24 cellular contexts compared by ENCODE assay signal in the genomic region with DNA sequence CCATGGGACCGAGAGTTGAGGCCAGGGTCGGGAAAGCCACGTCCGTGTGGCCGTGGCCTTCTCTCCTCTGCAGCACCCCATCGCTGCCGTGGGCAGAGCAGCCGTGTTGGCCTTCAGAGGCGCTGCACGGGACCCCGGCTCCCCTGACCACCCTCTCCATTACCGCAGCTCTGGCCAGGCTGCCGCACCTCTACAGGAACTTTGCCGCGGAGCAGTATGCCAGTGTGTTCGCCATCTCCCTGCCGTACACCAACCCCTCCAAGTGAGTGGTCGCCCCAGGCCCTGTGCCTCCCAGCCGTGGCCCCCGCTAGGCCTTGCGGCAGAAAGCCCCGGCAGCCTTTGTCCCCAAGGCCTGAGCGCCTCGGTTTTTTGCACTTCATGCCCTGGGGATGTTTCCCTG.
"Had no signal": no experiment of that assay in that cellular context is flagged by ENCODE, and none has a peak within 500 bp of the region (broad histone marks: within the 10 kb centered on the region; RNA-seq: fewer than 3 reads in every experiment).

No MANE protein-coding gene starts in this region.

- H3K4me3 ChIP-seq: colonic mucosa, coronary artery, dorsolateral prefrontal cortex, esophagus muscularis mucosa, esophagus squamous epithelium, gastrocnemius medialis, gastroesophageal sphincter, heart left ventricle, heart right ventricle had no signal

- H3K36me3 ChIP-seq: colonic mucosa had no signal

- H3K27me3 ChIP-seq: colonic mucosa, dorsolateral prefrontal cortex, esophagus muscularis mucosa, esophagus squamous epithelium, foreskin keratinocyte, gastrocnemius medialis, gastroesophageal sphincter, heart left ventricle, heart right ventricle had no signal

- ATAC-seq: effector memory CD8-positive, alpha-beta T cell; esophagus mucosa; foreskin keratinocyte; gastrocnemius medialis; gastroesophageal sphincter; heart left ventricle; heart right ventricle had no signal

- H3K4me1 ChIP-seq: colonic mucosa, esophagus squamous epithelium, foreskin keratinocyte, gastrocnemius medialis, gastroesophageal sphincter had no signal

- DNase-seq: colonic mucosa; cortex of kidney; dermis blood vessel endothelial cell; dorsolateral prefrontal cortex; effector CD4-positive, alpha-beta T cell; effector CD8-positive, alpha-beta T cell; effector memory CD4-positive, alpha-beta T cell; effector memory CD8-positive, alpha-beta T cell; endodermal cell; erythroblast; esophagus squamous epithelium; foreskin fibroblast; foreskin keratinocyte; foreskin melanocyte; gastrocnemius medialis; glutamatergic neuron; head of caudate nucleus; heart left ventricle; heart right ventricle had no signal

- H3K9me3 ChIP-seq: colonic mucosa, esophagus muscularis mucosa, esophagus squamous epithelium, gastrocnemius medialis, gastroesophageal sphincter, heart left ventricle, heart right ventricle had no signal

- H3K27ac ChIP-seq: colonic mucosa, coronary artery, dorsolateral prefrontal cortex, epithelial cell of prostate, esophagus muscularis mucosa, esophagus squamous epithelium, foreskin keratinocyte, gastrocnemius medialis, gastroesophageal sphincter, heart left ventricle, heart right ventricle had no signal
